In genomic region chr7:142807855-142808460, GRCh38 we compare ENCODE assay signal across 9 cellular contexts. TPM values are rescaled to one million over a fixed set of nuclear protein-coding genes. Genes with fewer than 3 reads are reported as not detected.
A peak's percentile ranks its signal among the peaks of the same experiment; 100 is the strongest.
DNase-seq lines count a peak whose midpoint lies in the region; ATAC-seq and TF ChIP-seq lines count a peak whose summit lies in the region.
"Had no signal": no experiment of that assay in that cellular context is flagged by ENCODE, and none has a peak within 500 bp of the region (broad histone marks: within the 10 kb centered on the region; RNA-seq: fewer than 3 reads in every experiment).

No MANE protein-coding gene starts in this region.

- TF ChIP-seq CTCF in left lung (IDR thresholded peaks at IDR 0.05), result no peak
- TF ChIP-seq CTCF in ovary (IDR thresholded peaks at IDR 0.05), result no peak

- H3K4me1 ChIP-seq in left lung, result no peaks in the 10 kb centered on the region
- no peaks in the 10 kb centered on the region for H3K4me1 ChIP-seq in ovary (ENCODE audit: insufficient read depth)

- intact Hi-C loops in left lung (cut with DNase I) (no loop called here), ovary (cut with DNase I) (no loop called here)

- H3K9me3 ChIP-seq in KOPT-K1 (ENCODE audit: insufficient read depth, low read length, poor library complexity, severe bottlenecking) (no peaks in the 10 kb centered on the region), left lung (no peaks in the 10 kb centered on the region), ovary (no peaks in the 10 kb centered on the region)

- ATAC-seq in GM18868 (IDR thresholded peaks at IDR 0.05; ENCODE audit: unreplicated experiment), result peak; percentile 22
- peak; percentile 23 to 27 for ATAC-seq in activated naive CD4-positive, alpha-beta T cell treated with anti-CD3 and anti-CD28 coated beads, Interleukin-2, amount 50 U/mL, for 72 hours
- no peak for ATAC-seq in HG02588 (IDR thresholded peaks at IDR 0.05; ENCODE audit: unreplicated experiment)
- no peak for ATAC-seq in left lung
- no peak for ATAC-seq in GM18511 (IDR thresholded peaks at IDR 0.05; ENCODE audit: unreplicated experiment)

- H3K36me3 Mint-ChIP-seq in activated naive CD4-positive, alpha-beta T cell treated with anti-CD3 and anti-CD28 coated beads, Interleukin-2, amount 50 U/mL, for 72 hours, result peaks cover 7 to 27% of the 10 kb centered on the region in 2 donors

- TF ChIP-seq EP300 in ovary (IDR thresholded peaks at IDR 0.05), result no peak

- peak overlapping the region; percentile 99 to 100 for H3K27ac Mint-ChIP-seq in activated naive CD4-positive, alpha-beta T cell treated with anti-CD3 and anti-CD28 coated beads, Interleukin-2, amount 50 U/mL, for 72 hours
- H3K27ac Mint-ChIP-seq: dendritic cell treated with granulocyte-macrophage colony-stimulating factor and Interleukin-4, amounts not matched to agents 40 ng/mL and 50 ng/mL, for 4 days had no signal

- H3K27me3 ChIP-seq in left lung, result peaks cover 2 to 47% of the 10 kb centered on the region in 2 donors
- no peaks in the 10 kb centered on the region for H3K27me3 ChIP-seq in ovary

- peak in 1 of 2 donors; percentile 51 for DNase-seq in activated naive CD4-positive, alpha-beta T cell treated with anti-CD3 and anti-CD28 coated beads, Interleukin-2, amount 50 U/mL, for 72 hours (ENCODE audit: low spot score in 2 of 2)
- DNase-seq in left lung (no peak), ovary (no peak)

- H3K27ac ChIP-seq in KOPT-K1 (ENCODE audit: low read depth, low read length, poor library complexity, severe bottlenecking) (peak overlapping the region; percentile 100), skin epidermis (peak overlapping the region in 15 of 21 experiments; percentile 30 to 99 (median 72)), left lung (peak overlapping the region in 1 of 2 donors; percentile 41), ovary (no peak overlapping the region)

- H3K9me3 Mint-ChIP-seq in activated naive CD4-positive, alpha-beta T cell treated with anti-CD3 and anti-CD28 coated beads, Interleukin-2, amount 50 U/mL, for 72 hours, result peaks cover 0 to 4% of the 10 kb centered on the region in 2 donors
- H3K9me3 Mint-ChIP-seq: dendritic cell treated with granulocyte-macrophage colony-stimulating factor and Interleukin-4, amounts not matched to agents 40 ng/mL and 50 ng/mL, for 4 days had no signal

- H3K4me3 ChIP-seq in skin epidermis, result no peak overlapping the region
- H3K4me3 ChIP-seq in left lung, result no peak overlapping the region
- H3K4me3 ChIP-seq in ovary, result no peak overlapping the region

- H3K36me3 ChIP-seq in KOPT-K1 (ENCODE audit: insufficient read depth, low read length), result peaks cover 15% of the 10 kb centered on the region
- H3K36me3 ChIP-seq in left lung, result no peaks in the 10 kb centered on the region
- H3K36me3 ChIP-seq in ovary, result no peaks in the 10 kb centered on the region

- 48 to 59% (median 50%) methylated on average over 3 of the region's 3 CpGs for WGBS in ovary, 3 donors

- no peak for TF ChIP-seq POLR2A in ovary (IDR thresholded peaks at IDR 0.05)

RNA-seq across cellular contexts. Expression of gene PRSS2, which starts 37.2 kb away (rescaled TPM):
- under 1 TPM in 1 of 2 donors, not detected in 1; 0.82 TPM for total RNA-seq in activated naive CD4-positive, alpha-beta T cell treated with anti-CD3 and anti-CD28 coated beads, Interleukin-2, amount 50 U/mL, for 72 hours
- total RNA-seq in left lung (10 to 100 TPM in 1 of 2 donors, not detected in 1; 13.1 TPM), ovary (10 to 100 TPM in 2 of 7 donors, 1 to 10 TPM in 3, not detected in 2; 1.4 to 90.0 (median 5.3) TPM)
- 1 to 10 TPM in 1 of 2 donors, not detected in 1; 1.5 TPM for polyA plus RNA-seq in ovary

RNA-seq across cellular contexts. Expression of gene EPHB6, which starts 46.9 kb away (rescaled TPM):
- 10 to 100 TPM; 16.0 to 32.8 TPM for total RNA-seq in activated naive CD4-positive, alpha-beta T cell treated with anti-CD3 and anti-CD28 coated beads, Interleukin-2, amount 50 U/mL, for 72 hours
- total RNA-seq in left lung (10 to 100 TPM in 1 of 2 donors, 1 to 10 TPM in 1; 6.5 to 12.1 TPM), ovary (10 to 100 TPM; 17.9 to 41.1 (median 31.9) TPM)
- 10 to 100 TPM; 10.7 to 14.1 TPM for polyA plus RNA-seq in ovary

RNA-seq across cellular contexts. Expression of gene PRSS1, which starts 58.7 kb away (rescaled TPM):
- not detected for total RNA-seq in activated naive CD4-positive, alpha-beta T cell treated with anti-CD3 and anti-CD28 coated beads, Interleukin-2, amount 50 U/mL, for 72 hours
- under 1 TPM in 1 of 2 donors, not detected in 1; 0.99 TPM for total RNA-seq in left lung
- 10 to 100 TPM in 2 of 7 donors, 1 to 10 TPM in 1, under 1 TPM in 1, not detected in 3; 0.82 to 35.0 (median 18.6) TPM for total RNA-seq in ovary
- polyA plus RNA-seq in ovary, result under 1 TPM in 1 of 2 donors, not detected in 1; 0.15 TPM

Comparison
In these comparisons a context has a peak if more than half of its experiments do, and no peak if none do; other contexts are left out.
1. ATAC-seq: peak in GM18868 (single experiment) and activated naive CD4-positive, alpha-beta T cell treated with anti-CD3 and anti-CD28 coated beads, Interleukin-2, amount 50 U/mL, for 72 hours (2 of 2); none in HG02588 (single experiment), left lung (single experiment) and GM18511 (single experiment).
2. H3K27ac ChIP-seq: peak in KOPT-K1 (single experiment) and skin epidermis (15 of 21); none in ovary (0 of 2).